Comparison of ENCODE assay signal across 8 cellular contexts in genomic region chr5:80487829-80488708, GRCh38. TPM values are rescaled to one million over a fixed set of nuclear protein-coding genes. Genes with fewer than 3 reads are reported as not detected.
DNase-seq lines count a peak whose midpoint lies in the region; ATAC-seq and TF ChIP-seq lines count a peak whose summit lies in the region.

A gene with protein sequence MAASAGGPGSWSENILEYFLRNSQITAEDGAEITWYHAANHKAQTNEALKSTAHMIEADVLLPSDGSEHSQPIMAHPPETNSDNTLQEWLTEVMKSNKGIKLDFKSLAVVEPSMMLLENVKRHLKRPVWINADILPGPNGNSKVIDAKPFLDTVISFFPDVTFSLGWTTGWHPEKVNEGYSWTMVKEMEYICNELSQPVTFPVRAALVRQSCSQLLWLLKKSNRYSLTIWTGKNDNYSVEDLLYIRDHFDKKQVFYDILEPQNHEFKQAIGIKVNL (plus strand): TSS chr5:80488100. CDS start chr5:80488124, 24 bp downstream.

- TF ChIP-seq CTCF in GM13976 (IDR thresholded peaks at IDR 0.05; ENCODE audit: borderline replicate concordance, control extremely low read depth, extremely low read depth, insufficient read depth, missing control alignments) = no peak
- peak in 1 of 2 donors; percentile 44 for TF ChIP-seq CTCF in right atrium auricular region (IDR thresholded peaks at IDR 0.05)
- peak; percentile 14 for TF ChIP-seq CTCF in progenitor cell of endocrine pancreas (IDR thresholded peaks at IDR 0.05; ENCODE audit: unreplicated experiment)

- H3K27me3 Mint-ChIP-seq in T-helper 17 cell (peaks cover 9% of the 10 kb centered on the region), progenitor cell of endocrine pancreas (no peaks in the 10 kb centered on the region)

- no peaks in the 10 kb centered on the region for H3K27me3 ChIP-seq in right atrium auricular region

- H3K4me1 ChIP-seq in right atrium auricular region = peaks cover 0 to 8% of the 10 kb centered on the region in 2 donors

- no peaks in the 10 kb centered on the region for H3K36me3 Mint-ChIP-seq in T-helper 17 cell (ENCODE audit: low read depth)
- H3K36me3 Mint-ChIP-seq in progenitor cell of endocrine pancreas (ENCODE audit: insufficient read depth) = peaks cover 18% of the 10 kb centered on the region

- H3K27ac Mint-ChIP-seq in T-helper 17 cell (peak within 1 kb of the TSS; percentile 21), progenitor cell of endocrine pancreas (peak within 1 kb of the TSS; percentile 97)

- peak; percentile 74 for ATAC-seq in HG02870 (IDR thresholded peaks at IDR 0.05; ENCODE audit: unreplicated experiment)
- ATAC-seq in T-helper 17 cell = peak; percentile 93

- H3K4me1 Mint-ChIP-seq in T-helper 17 cell (peaks cover 15% of the 10 kb centered on the region), progenitor cell of endocrine pancreas (ENCODE audit: low read depth) (peaks cover 23% of the 10 kb centered on the region)

- H3K9me3 ChIP-seq in T-helper 17 cell (ENCODE audit: control insufficient read depth, low read length, poor library complexity, severe bottlenecking) (no peaks in the 10 kb centered on the region), right atrium auricular region (peaks cover 0 to 3% of the 10 kb centered on the region in 2 donors)

- H3K36me3 ChIP-seq in right atrium auricular region = no peaks in the 10 kb centered on the region

- peak within 1 kb of the TSS; percentile 72 to 83 for H3K4me3 ChIP-seq in right atrium auricular region

- peak; percentile 76 for DNase-seq in GM13976 (ENCODE audit: low spot score)
- peak; percentile 97 for DNase-seq in NCI-H146 (lab: John Stamatoyannopoulos, UW)
- DNase-seq in T-helper 17 cell = peak; percentile 36 to 63 (median 51)
- DNase-seq in anterior cingulate cortex (lab: John Stamatoyannopoulos, UW) = peak; percentile 35 to 92 (median 80)
- DNase-seq in right atrium auricular region (ENCODE audit: low spot score) = peak; percentile 68
- peak; percentile 90 for DNase-seq in progenitor cell of endocrine pancreas (ENCODE audit: low spot score, unreplicated experiment)
- peak; percentile 91 for DNase-seq in ureter (ENCODE audit: low spot score)

- H3K4me3 Mint-ChIP-seq in T-helper 17 cell (peak within 1 kb of the TSS; percentile 84), progenitor cell of endocrine pancreas (ENCODE audit: low read depth) (peak within 1 kb of the TSS; percentile 86)

- H3K27ac ChIP-seq in right atrium auricular region = peak within 1 kb of the TSS; percentile 77 to 80

- in situ Hi-C loops in GM13976 (cut with MboI; ENCODE audit: low sequenced_read_pairs, unreplicated experiment) = loop anchor here (25.0 kb wide), 1 partner anchor 174 kb away; the partner anchor contains the start of genes DHFR and MSH3

- peaks cover 6% of the 10 kb centered on the region for H3K9me3 Mint-ChIP-seq in progenitor cell of endocrine pancreas (ENCODE audit: low read depth)

RNA-seq across cellular contexts. Expression of the gene that starts here (rescaled TPM):
- under 1 TPM in 1 of 2 donors, not detected in 1; 0.32 TPM for total RNA-seq in T-helper 17 cell
- total RNA-seq in right atrium auricular region = 1 to 10 TPM; 1.8 to 1.9 TPM
- total RNA-seq in progenitor cell of endocrine pancreas = 1.5 and 2.7 TPM in 2 replicates
- 2.9 TPM for total RNA-seq in ureter

Comparison
In these comparisons a context has a peak if more than half of its experiments do, and no peak if none do; other contexts are left out.
1. Peak in every context shown above with its lines: DNase-seq, ATAC-seq, H3K4me3 ChIP-seq and H3K27ac ChIP-seq.
2. Peak in DNase-seq and ATAC-seq in T-helper 17 cell; RNA of the gene not detected or under 1 TPM.